8 cellular contexts compared by ENCODE assay signal in the genomic region with DNA sequence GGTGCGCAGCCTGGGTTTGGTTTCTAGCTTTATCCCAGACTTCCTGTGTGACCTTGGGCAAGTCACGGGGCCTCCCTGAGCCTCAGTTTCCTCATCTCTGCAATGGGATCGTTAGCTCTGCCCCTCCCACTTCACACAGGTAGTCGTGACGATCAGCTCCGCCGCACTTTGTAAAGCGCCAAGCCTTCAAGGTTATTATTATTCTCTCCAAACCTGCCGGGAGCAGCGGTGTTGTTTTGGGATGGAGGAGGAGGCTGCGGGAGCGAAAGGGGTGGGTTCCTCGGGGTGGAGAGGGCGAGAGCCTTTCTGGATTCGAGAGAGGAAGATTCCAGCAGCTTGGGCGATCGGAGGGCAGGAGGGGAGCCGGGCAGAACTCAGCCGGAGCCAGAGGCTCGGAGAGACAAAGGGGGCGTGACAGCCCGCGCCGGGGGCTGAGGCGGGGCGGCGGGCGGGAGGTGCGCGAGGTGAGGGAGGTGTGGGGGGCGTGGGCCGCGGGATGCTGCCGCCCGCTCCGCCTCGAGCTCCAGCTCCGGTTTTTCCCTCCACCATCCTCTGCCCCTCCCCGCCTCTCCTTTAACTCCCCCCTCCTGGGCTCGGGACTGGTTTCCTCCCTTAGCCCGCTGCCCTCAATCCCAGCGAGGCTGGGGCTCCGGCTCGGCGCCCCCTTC. TPM values are rescaled to one million over a fixed set of nuclear protein-coding genes. Genes with fewer than 3 reads are reported as not detected.
A peak's percentile ranks its signal among the peaks of the same experiment; 100 is the strongest.
DNase-seq lines count a peak whose midpoint lies in the region; ATAC-seq, FAIRE-seq and TF ChIP-seq lines count a peak whose summit lies in the region.

EFNB3 (plus strand) TSS at position 602 of the 668 bp plus-strand sequence. CDS start 397 bp downstream, outside the sequence.

- H3K27me3 ChIP-seq in pancreas: peaks cover 0 to 12% (median 0%) of the 10 kb centered on the region in 4 donors
- peaks cover 17% of the 10 kb centered on the region for H3K27me3 ChIP-seq in adrenal gland

- H3K4me3 Mint-ChIP-seq in stimulated activated naive CD8-positive, alpha-beta T cell treated with anti-CD3 and anti-CD28 coated beads, Interleukin-15, Interleukin-2, amounts not matched to agents 100 ng/mL and 50 ng/mL, for 24 hours: peak within 1 kb of the TSS; percentile 37
- H3K4me3 Mint-ChIP-seq in T-cell: peak within 1 kb of the TSS; percentile 56 to 88 (median 70)

- H3K9me3 ChIP-seq in pancreas: no peaks in the 10 kb centered on the region
- H3K9me3 ChIP-seq in adrenal gland (replicated peaks in 1 of 3): no peaks in the 10 kb centered on the region

- H3K27ac Mint-ChIP-seq in stimulated activated naive CD8-positive, alpha-beta T cell treated with anti-CD3 and anti-CD28 coated beads, Interleukin-15, Interleukin-2, amounts not matched to agents 100 ng/mL and 50 ng/mL, for 24 hours: no peak within 1 kb of the TSS
- H3K27ac Mint-ChIP-seq in T-cell: peak within 1 kb of the TSS in 1 of 2 donors; percentile 28

- H3K27me3 Mint-ChIP-seq in stimulated activated naive CD8-positive, alpha-beta T cell treated with anti-CD3 and anti-CD28 coated beads, Interleukin-15, Interleukin-2, amounts not matched to agents 100 ng/mL and 50 ng/mL, for 24 hours: peaks cover 34% of the 10 kb centered on the region
- H3K27me3 Mint-ChIP-seq in T-cell: peaks cover 41 to 58% of the 10 kb centered on the region in 2 donors

- DNase-seq in stimulated activated naive CD8-positive, alpha-beta T cell treated with anti-CD3 and anti-CD28 coated beads, Interleukin-15, Interleukin-2, amounts not matched to agents 100 U/mL and 50 U/mL, for 24 hours: no peak
- DNase-seq in T-cell (no peak), fibroblast of pulmonary artery (ENCODE audit: low read depth) (peak; percentile 50), pancreas (peak in 1 of 6 donors; percentile 49), adrenal gland (no peak)

- POLR2A ChIA-PET in T-cell (lab: Charles Lee): no interaction called here

- peaks cover 24% of the 10 kb centered on the region for H3K4me1 Mint-ChIP-seq in stimulated activated naive CD8-positive, alpha-beta T cell treated with anti-CD3 and anti-CD28 coated beads, Interleukin-15, Interleukin-2, amounts not matched to agents 100 ng/mL and 50 ng/mL, for 24 hours (ENCODE audit: low read depth)
- peaks cover 16 to 22% (median 20%) of the 10 kb centered on the region in 3 donors for H3K4me1 Mint-ChIP-seq in T-cell

- CTCF ChIA-PET in T-cell (lab: Charles Lee): no interaction called here

- H3K27ac ChIP-seq in pancreas: no peak within 1 kb of the TSS
- no peak within 1 kb of the TSS for H3K27ac ChIP-seq in adrenal gland

- no peak for FAIRE-seq in pancreas (lab: Jason Lieb, UNC)

- TF ChIP-seq CTCF in fibroblast of pulmonary artery (IDR thresholded peaks at IDR 0.05; ENCODE audit: low read length, missing control alignments): no peak
- no peak for TF ChIP-seq CTCF in pancreas (IDR thresholded peaks at IDR 0.05)
- TF ChIP-seq CTCF in adrenal gland (IDR thresholded peaks at IDR 0.05): no peak

- no peak for ATAC-seq in stimulated activated naive CD8-positive, alpha-beta T cell treated with anti-CD3 and anti-CD28 coated beads, Interleukin-15, Interleukin-2, amounts not matched to agents 100 U/mL and 50 U/mL, for 24 hours
- ATAC-seq in T-cell (replicated peaks in 1 of 4): peak; percentile 43 to 64 (median 54)
- ATAC-seq in pancreas: peak; percentile 51 to 77 (median 76)
- ATAC-seq in GM18511 (IDR thresholded peaks at IDR 0.05; ENCODE audit: unreplicated experiment): no peak
- ATAC-seq in HG02759 (IDR thresholded peaks at IDR 0.05; ENCODE audit: unreplicated experiment): no peak

- intact Hi-C loops in pancreas (cut with DNase I): no loop called here
- intact Hi-C loops in adrenal gland (cut with DNase I): loop anchor here in 1 of 2 donors (10.0 kb wide), 2 partner anchors 70 to 260 kb away; no protein-coding TSS in a partner anchor

- H3K36me3 ChIP-seq in pancreas (no peaks in the 10 kb centered on the region), adrenal gland (replicated peaks in 1 of 2) (peaks cover 0 to 6% of the 10 kb centered on the region in 2 donors)

- H3K4me1 ChIP-seq in pancreas (no peaks in the 10 kb centered on the region), adrenal gland (replicated peaks in 1 of 2) (peaks cover 9 to 11% of the 10 kb centered on the region in 2 donors)

- TF ChIP-seq POLR2A in adrenal gland (IDR thresholded peaks at IDR 0.05): no peak

- 2% methylated on average over 26 to 41 of the region's 45 CpGs for WGBS in pancreas, 2 donors
- WGBS in adrenal gland, 4 donors: 1 to 3% (median 2%) methylated on average over 9 to 45 of the region's 45 CpGs

- H3K36me3 Mint-ChIP-seq in stimulated activated naive CD8-positive, alpha-beta T cell treated with anti-CD3 and anti-CD28 coated beads, Interleukin-15, Interleukin-2, amounts not matched to agents 100 ng/mL and 50 ng/mL, for 24 hours (ENCODE audit: low read depth): peaks cover 29% of the 10 kb centered on the region
- peaks cover 31% of the 10 kb centered on the region for H3K36me3 Mint-ChIP-seq in T-cell

- H3K4me3 ChIP-seq in fibroblast of pulmonary artery (replicated peaks; ENCODE audit: low read depth, low read length) (peak within 1 kb of the TSS; percentile 54), pancreas (peak within 1 kb of the TSS; percentile 4 to 53 (median 30)), adrenal gland (peak within 1 kb of the TSS in 1 of 4 donors; percentile 47)

- no peaks in the 10 kb centered on the region for H3K9me3 Mint-ChIP-seq in stimulated activated naive CD8-positive, alpha-beta T cell treated with anti-CD3 and anti-CD28 coated beads, Interleukin-15, Interleukin-2, amounts not matched to agents 100 ng/mL and 50 ng/mL, for 24 hours
- H3K9me3 Mint-ChIP-seq in T-cell: no peaks in the 10 kb centered on the region

RNA-seq across cellular contexts. Expression of gene EFNB3, which starts in this region (rescaled TPM):
- total RNA-seq in T-cell (under 1 TPM in 3 of 5 donors, not detected in 2; 0.07 to 0.19 (median 0.18) TPM), pancreas (1 to 10 TPM in 3 of 6 donors, under 1 TPM in 3; 0.37 to 1.3 (median 0.85) TPM), adrenal gland (1 to 10 TPM in 4 of 8 donors, under 1 TPM in 3, not detected in 1; 0.26 to 1.5 (median 1.1) TPM)
- polyA plus RNA-seq in pancreas (1 to 10 TPM in 1 of 2 donors, under 1 TPM in 1; 0.84 to 5.4 TPM), adrenal gland (1 to 10 TPM in 2 of 3 donors, under 1 TPM in 1; 0.61 to 4.3 (median 1.2) TPM)

Comparison
In these comparisons a context has a peak if more than half of its experiments do, and no peak if none do; other contexts are left out.
1. Peak in ATAC-seq in T-cell; RNA of the gene not detected or under 1 TPM.
2. ATAC-seq: peak in pancreas (4 of 4); none in stimulated activated naive CD8-positive, alpha-beta T cell treated with anti-CD3 and anti-CD28 coated beads, Interleukin-15, Interleukin-2, amounts not matched to agents 100 U/mL and 50 U/mL, for 24 hours (single experiment), GM18511 (single experiment) and HG02759 (single experiment).